In genomic region chr5:28710360-28710759, GRCh38 we compare ENCODE assay signal across 1 cellular context.
TF ChIP-seq lines count a peak whose summit lies in the region.

No MANE protein-coding gene starts in this region.

TF ChIP-seq in SK-N-SH treated with all-trans-retinoic acid at 6 μM for 48 hours, 23 proteins besides CTCF, POLR2A, EP300 and RAD21 (continued from another document):
- TF ChIP-seq CSRNP3 (CRISPR knock-in tag; IDR thresholded peaks at IDR 0.05): no peak
- no peak for TF ChIP-seq GLIS3 (CRISPR knock-in tag; IDR thresholded peaks at IDR 0.05)
- TF ChIP-seq PATZ1 (CRISPR knock-in tag; IDR thresholded peaks at IDR 0.05; ENCODE audit: borderline replicate concordance): no peak
TF ChIP-seq in SK-N-SH treated with all-trans-retinoic acid at 6 μM for 48 hours: peak in this region for 0.
